Comparison of ENCODE assay signal across 8 cellular contexts in genomic region chr1:112359961-112360767, GRCh38. TPM values are rescaled to one million over a fixed set of nuclear protein-coding genes. Genes with fewer than 3 reads are reported as not detected.
DNase-seq lines count a peak whose midpoint lies in the region; ATAC-seq and TF ChIP-seq lines count a peak whose summit lies in the region.

No MANE protein-coding gene starts in this region.

- H3K9me3 ChIP-seq in T-helper 17 cell (ENCODE audit: control insufficient read depth, low read length, poor library complexity, severe bottlenecking): no peaks in the 10 kb centered on the region
- no peaks in the 10 kb centered on the region for H3K9me3 ChIP-seq in muscle layer of duodenum (ENCODE audit: control insufficient read depth in 1 of 2, low read length in 2 of 2)
- H3K9me3 ChIP-seq in uterus: no peaks in the 10 kb centered on the region

- no peak for DNase-seq in T-helper 17 cell
- peak; percentile 79 for DNase-seq in fibroblast of the conjunctiva (ENCODE audit: low read depth)
- peak; percentile 76 to 77 for DNase-seq in uterus
- no peak for DNase-seq in NCI-H128 (lab: John Stamatoyannopoulos, UW; ENCODE audit: unreplicated experiment)
- no peak for DNase-seq in GOT3 (lab: John Stamatoyannopoulos, UW)

- H3K36me3 ChIP-seq in muscle layer of duodenum (ENCODE audit: control insufficient read depth in 1 of 2, insufficient read depth in 2 of 2, low read length in 2 of 2) (peaks cover 0 to 2% of the 10 kb centered on the region in 2 donors), uterus (no peaks in the 10 kb centered on the region)

- H3K4me3 ChIP-seq in muscle layer of duodenum (ENCODE audit: low read depth in 1 of 2, low read length in 2 of 2) (peak overlapping the region; percentile 34 to 47), uterus (peak overlapping the region; percentile 7 to 29)

- H3K27me3 Mint-ChIP-seq in T-helper 17 cell: peaks cover 74% of the 10 kb centered on the region

- intact Hi-C loops in uterus (cut with DNase I; ENCODE audit: low total_unique reads): no loop called here

- no peaks in the 10 kb centered on the region for H3K27me3 ChIP-seq in muscle layer of duodenum (ENCODE audit: low read depth, low read length)
- no peaks in the 10 kb centered on the region for H3K27me3 ChIP-seq in uterus

- peak overlapping the region; percentile 96 for H3K27ac ChIP-seq in muscle layer of duodenum (ENCODE audit: low read length)
- H3K27ac ChIP-seq in uterus: peak overlapping the region; percentile 85 to 92

- peaks cover 4% of the 10 kb centered on the region for H3K36me3 Mint-ChIP-seq in T-helper 17 cell (ENCODE audit: low read depth)

- ATAC-seq in T-helper 17 cell: no peak
- no peak for ATAC-seq in GM21360 (IDR thresholded peaks at IDR 0.05; ENCODE audit: unreplicated experiment)
- no peak for ATAC-seq in HG02759 (IDR thresholded peaks at IDR 0.05; ENCODE audit: unreplicated experiment)

- TF ChIP-seq CTCF in uterus (IDR thresholded peaks at IDR 0.05): peak in 2 of 4 experiments; percentile 16 to 30

- H3K4me1 ChIP-seq in muscle layer of duodenum (ENCODE audit: control insufficient read depth in 1 of 2, insufficient read depth in 2 of 2, low read length in 2 of 2): peaks cover 5 to 8% of the 10 kb centered on the region in 2 donors
- H3K4me1 ChIP-seq in uterus: no peaks in the 10 kb centered on the region

- H3K27ac Mint-ChIP-seq in T-helper 17 cell: peak overlapping the region; percentile 21

- no peak overlapping the region for H3K4me3 Mint-ChIP-seq in T-helper 17 cell

- peak in 1 of 2 donors; percentile 26 for TF ChIP-seq POLR2A in uterus (IDR thresholded peaks at IDR 0.05)

- peaks cover 20% of the 10 kb centered on the region for H3K4me1 Mint-ChIP-seq in T-helper 17 cell

RNA-seq across cellular contexts. Expression of gene CTTNBP2NL, which starts 35.9 kb away (rescaled TPM):
- total RNA-seq in T-helper 17 cell: under 1 TPM; 0.45 to 0.91 TPM
- 10 to 100 TPM in 2 of 4 donors, 1 to 10 TPM in 2; 9.4 to 60.5 (median 15.6) TPM for total RNA-seq in uterus

Comparison
In these comparisons a context has a peak if more than half of its experiments do, and no peak if none do; other contexts are left out.
1. DNase-seq: peak in fibroblast of the conjunctiva (single experiment) and uterus (2 of 2); none in T-helper 17 cell (0 of 3), NCI-H128 (single experiment) and GOT3 (single experiment).
2. RNA of gene CTTNBP2NL, which starts 35.9 kb away (total RNA-seq): 9.4 to 60.5 TPM in uterus; 0.45 to 0.91 TPM in T-helper 17 cell; every median in the first group is over 4 times any median in the second.